8 cellular contexts compared by ENCODE assay signal in the genomic region with DNA sequence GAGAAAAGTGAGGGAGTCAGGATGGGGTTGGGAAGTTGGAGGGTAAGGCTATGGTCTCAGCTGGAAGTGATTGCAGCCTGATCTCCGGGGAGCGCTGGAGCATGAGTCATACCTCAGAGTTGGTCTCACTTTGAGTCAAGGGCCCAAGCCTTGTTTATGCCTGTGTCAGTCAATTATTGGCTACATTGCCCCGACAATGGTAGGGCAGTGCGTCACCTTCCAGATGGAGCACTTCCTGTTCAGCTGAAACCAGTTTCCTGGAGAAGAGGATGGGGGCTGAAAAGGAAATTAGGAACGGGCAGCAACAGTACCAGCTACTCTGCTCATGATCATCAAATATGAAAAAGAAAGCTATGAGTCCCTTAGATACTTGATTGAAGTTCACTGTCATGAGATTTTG.
DNase-seq lines count a peak whose midpoint lies in the region; ATAC-seq, FAIRE-seq and TF ChIP-seq lines count a peak whose summit lies in the region.

No MANE protein-coding gene starts in this region.

- no peaks in the 10 kb centered on the region for H3K79me2 ChIP-seq in neural progenitor cell (ENCODE audit: low read depth)

- no peak for TF ChIP-seq CTCF in neural progenitor cell (IDR thresholded peaks at IDR 0.05)

- no peaks in the 10 kb centered on the region for H4K20me1 ChIP-seq in neural progenitor cell (ENCODE audit: low read depth)

- H3K36me3 Mint-ChIP-seq in neural progenitor cell = no peaks in the 10 kb centered on the region

- H3K27ac ChIP-seq in neural progenitor cell = no peak overlapping the region

- H3K4me1 ChIP-seq in neural progenitor cell = no peaks in the 10 kb centered on the region

- ATAC-seq in GM18868 (IDR thresholded peaks at IDR 0.05; ENCODE audit: unreplicated experiment) (peak; percentile 38), HG03571 (IDR thresholded peaks at IDR 0.05; ENCODE audit: unreplicated experiment) (no peak)

- H3K27ac Mint-ChIP-seq in neural progenitor cell = no peak overlapping the region

- H3K9me3 Mint-ChIP-seq in neural progenitor cell = peaks cover 8% of the 10 kb centered on the region

- peaks cover 3% of the 10 kb centered on the region for H3K9me3 ChIP-seq in neural progenitor cell (ENCODE audit: low read depth)

- no peak overlapping the region for H2AFZ ChIP-seq in neural progenitor cell (replicated peaks)

- H3K4me1 Mint-ChIP-seq in neural progenitor cell = no peaks in the 10 kb centered on the region

- DNase-seq in HTR-8/SVneo (ENCODE audit: insufficient read length, low spot score) (peak; percentile 83), germinal center (ENCODE audit: low spot score) (no peak), NCI-H1092 (lab: John Stamatoyannopoulos, UW) (no peak), neural progenitor cell (ENCODE audit: low spot score) (no peak)
- peak; percentile 13 for DNase-seq in activated T-helper 9 cell treated with anti-CD3 and anti-CD28 coated beads, Interleukin-2, amount 50 U/mL, for 16 hours (ENCODE audit: low read depth)
- peak; percentile 65 for DNase-seq in stimulated activated CD4-positive, alpha-beta T cell treated with anti-CD3 and anti-CD28 coated beads, Interleukin-1b, Interleukin-23, amount 100 ng/mL, for 48 hours

- H3K27me3 Mint-ChIP-seq in neural progenitor cell (ENCODE audit: insufficient read depth, low read depth) = no peaks in the 10 kb centered on the region

- H3K4me3 ChIP-seq in neural progenitor cell = no peak overlapping the region

- no peak overlapping the region for H3K4me2 ChIP-seq in neural progenitor cell

- no peak overlapping the region for H3K4me3 Mint-ChIP-seq in neural progenitor cell

- no peaks in the 10 kb centered on the region for H3F3A ChIP-seq in neural progenitor cell (ENCODE audit: low read depth)

- H3K9ac ChIP-seq in neural progenitor cell = no peak overlapping the region

- no peaks in the 10 kb centered on the region for H3K27me3 ChIP-seq in neural progenitor cell

- H3K36me3 ChIP-seq in neural progenitor cell = no peaks in the 10 kb centered on the region

- FAIRE-seq in HTR-8/SVneo (lab: Jason Lieb, UNC) = peak; percentile 91

Comparison
In these comparisons a context has a peak if more than half of its experiments do, and no peak if none do; other contexts are left out.
1. DNase-seq: peak in HTR-8/SVneo (single experiment), activated T-helper 9 cell treated with anti-CD3 and anti-CD28 coated beads, Interleukin-2, amount 50 U/mL, for 16 hours (single experiment) and stimulated activated CD4-positive, alpha-beta T cell treated with anti-CD3 and anti-CD28 coated beads, Interleukin-1b, Interleukin-23, amount 100 ng/mL, for 48 hours (single experiment); none in germinal center (single experiment), NCI-H1092 (single experiment) and neural progenitor cell (single experiment).